Comparison of ENCODE assay signal across 1 cellular context in genomic region chr4:6337331-6337935, GRCh38.
TF ChIP-seq lines count a peak whose summit lies in the region.

No MANE protein-coding gene starts in this region.

TF ChIP-seq in GM23338, 12 proteins besides CTCF, POLR2A, EP300 and RAD21 (continued from another document):
- TF ChIP-seq, protein P1, sequence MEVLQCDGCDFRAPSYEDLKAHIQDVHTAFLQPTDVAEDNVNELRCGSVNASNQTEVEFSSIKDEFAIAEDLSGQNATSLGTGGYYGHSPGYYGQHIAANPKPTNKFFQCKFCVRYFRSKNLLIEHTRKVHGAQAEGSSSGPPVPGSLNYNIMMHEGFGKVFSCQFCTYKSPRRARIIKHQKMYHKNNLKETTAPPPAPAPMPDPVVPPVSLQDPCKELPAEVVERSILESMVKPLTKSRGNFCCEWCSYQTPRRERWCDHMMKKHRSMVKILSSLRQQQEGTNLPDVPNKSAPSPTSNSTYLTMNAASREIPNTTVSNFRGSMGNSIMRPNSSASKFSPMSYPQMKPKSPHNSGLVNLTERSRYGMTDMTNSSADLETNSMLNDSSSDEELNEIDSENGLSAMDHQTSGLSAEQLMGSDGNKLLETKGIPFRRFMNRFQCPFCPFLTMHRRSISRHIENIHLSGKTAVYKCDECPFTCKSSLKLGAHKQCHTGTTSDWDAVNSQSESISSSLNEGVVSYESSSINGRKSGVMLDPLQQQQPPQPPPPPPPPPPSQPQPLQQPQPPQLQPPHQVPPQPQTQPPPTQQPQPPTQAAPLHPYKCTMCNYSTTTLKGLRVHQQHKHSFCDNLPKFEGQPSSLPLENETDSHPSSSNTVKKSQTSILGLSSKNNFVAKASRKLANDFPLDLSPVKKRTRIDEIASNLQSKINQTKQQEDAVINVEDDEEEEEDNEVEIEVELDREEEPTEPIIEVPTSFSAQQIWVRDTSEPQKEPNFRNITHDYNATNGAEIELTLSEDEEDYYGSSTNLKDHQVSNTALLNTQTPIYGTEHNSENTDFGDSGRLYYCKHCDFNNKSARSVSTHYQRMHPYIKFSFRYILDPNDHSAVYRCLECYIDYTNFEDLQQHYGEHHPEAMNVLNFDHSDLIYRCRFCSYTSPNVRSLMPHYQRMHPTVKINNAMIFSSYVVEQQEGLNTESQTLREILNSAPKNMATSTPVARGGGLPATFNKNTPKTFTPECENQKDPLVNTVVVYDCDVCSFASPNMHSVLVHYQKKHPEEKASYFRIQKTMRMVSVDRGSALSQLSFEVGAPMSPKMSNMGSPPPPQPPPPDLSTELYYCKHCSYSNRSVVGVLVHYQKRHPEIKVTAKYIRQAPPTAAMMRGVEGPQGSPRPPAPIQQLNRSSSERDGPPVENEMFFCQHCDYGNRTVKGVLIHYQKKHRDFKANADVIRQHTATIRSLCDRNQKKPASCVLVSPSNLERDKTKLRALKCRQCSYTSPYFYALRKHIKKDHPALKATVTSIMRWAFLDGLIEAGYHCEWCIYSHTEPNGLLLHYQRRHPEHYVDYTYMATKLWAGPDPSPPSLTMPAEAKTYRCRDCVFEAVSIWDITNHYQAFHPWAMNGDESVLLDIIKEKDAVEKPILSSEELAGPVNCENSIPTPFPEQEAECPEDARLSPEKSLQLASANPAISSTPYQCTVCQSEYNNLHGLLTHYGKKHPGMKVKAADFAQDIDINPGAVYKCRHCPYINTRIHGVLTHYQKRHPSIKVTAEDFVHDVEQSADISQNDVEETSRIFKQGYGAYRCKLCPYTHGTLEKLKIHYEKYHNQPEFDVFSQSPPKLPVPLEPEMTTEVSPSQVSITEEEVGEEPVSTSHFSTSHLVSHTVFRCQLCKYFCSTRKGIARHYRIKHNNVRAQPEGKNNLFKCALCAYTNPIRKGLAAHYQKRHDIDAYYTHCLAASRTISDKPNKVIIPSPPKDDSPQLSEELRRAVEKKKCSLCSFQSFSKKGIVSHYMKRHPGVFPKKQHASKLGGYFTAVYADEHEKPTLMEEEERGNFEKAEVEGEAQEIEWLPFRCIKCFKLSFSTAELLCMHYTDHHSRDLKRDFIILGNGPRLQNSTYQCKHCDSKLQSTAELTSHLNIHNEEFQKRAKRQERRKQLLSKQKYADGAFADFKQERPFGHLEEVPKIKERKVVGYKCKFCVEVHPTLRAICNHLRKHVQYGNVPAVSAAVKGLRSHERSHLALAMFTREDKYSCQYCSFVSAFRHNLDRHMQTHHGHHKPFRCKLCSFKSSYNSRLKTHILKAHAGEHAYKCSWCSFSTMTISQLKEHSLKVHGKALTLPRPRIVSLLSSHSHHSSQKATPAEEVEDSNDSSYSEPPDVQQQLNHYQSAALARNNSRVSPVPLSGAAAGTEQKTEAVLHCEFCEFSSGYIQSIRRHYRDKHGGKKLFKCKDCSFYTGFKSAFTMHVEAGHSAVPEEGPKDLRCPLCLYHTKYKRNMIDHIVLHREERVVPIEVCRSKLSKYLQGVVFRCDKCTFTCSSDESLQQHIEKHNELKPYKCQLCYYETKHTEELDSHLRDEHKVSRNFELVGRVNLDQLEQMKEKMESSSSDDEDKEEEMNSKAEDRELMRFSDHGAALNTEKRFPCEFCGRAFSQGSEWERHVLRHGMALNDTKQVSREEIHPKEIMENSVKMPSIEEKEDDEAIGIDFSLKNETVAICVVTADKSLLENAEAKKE (CRISPR knock-in tag; IDR thresholded peaks at IDR 0.05), result no peak
TF ChIP-seq in GM23338: peak in this region for 0.
